In genomic region chr17:3892095-3892998, GRCh38 we compare ENCODE assay signal across 1 cellular context.
TF ChIP-seq lines count a peak whose summit lies in the region.

No MANE protein-coding gene starts in this region.

TF ChIP-seq in IMR-90, 13 proteins besides CTCF, POLR2A, EP300 and RAD21 (continued from another document):
- peak; percentile 91 for TF ChIP-seq USF2 (IDR thresholded peaks at IDR 0.05; ENCODE audit: low read depth, low read length)
- TF ChIP-seq SMC3 (IDR thresholded peaks at IDR 0.05; ENCODE audit: low read depth, low read length) = no peak
- peak; percentile 95 for TF ChIP-seq BHLHE40 (IDR thresholded peaks at IDR 0.05; ENCODE audit: low read depth, low read length)
- TF ChIP-seq FOS (IDR thresholded peaks at IDR 0.05; ENCODE audit: low read depth, low read length) = peak; percentile 51; the same call in 1 of the 2 replicates
- peak; percentile 70; the same call in 1 of the 2 replicates for TF ChIP-seq MAZ (IDR thresholded peaks at IDR 0.05; ENCODE audit: borderline replicate concordance, low read depth, low read length)
